ENCODE assay signal across 16 cellular contexts in genomic region chr2:11768940-11769339, GRCh38.
"Had no signal": no experiment of that assay in that cellular context is flagged by ENCODE, and none has a peak within 500 bp of the region (broad histone marks: within the 10 kb centered on the region; RNA-seq: fewer than 3 reads in every experiment).

No MANE protein-coding gene starts in this region.

- H3K4me3 ChIP-seq: coronary artery, prostate gland, right atrium auricular region, stomach, testis had no signal

- DNase-seq: activated CD4-positive, alpha-beta T cell treated with anti-CD3 and anti-CD28 coated beads for 4 hours; activated CD8-positive, alpha-beta memory T cell treated with anti-CD3 and anti-CD28 coated beads, Interleukin-2, amount 50 U/mL, for 4 hours; activated naive CD4-positive, alpha-beta T cell; activated naive CD8-positive, alpha-beta T cell treated with anti-CD3 and anti-CD28 coated beads, Interleukin-2, amount 10 ng/mL, durations not matched to agents 7 days and 5 days; aorta; erythroblast; stomach; testis had no signal

- H3K9me3 ChIP-seq: prostate gland, right atrium auricular region, stomach, testis had no signal

- H3K4me1 ChIP-seq: prostate gland, testis had no signal

- H3K4me1 Mint-ChIP-seq: WTC11 had no signal

- H3K27ac Mint-ChIP-seq: activated naive CD8-positive, alpha-beta T cell treated with anti-CD3 and anti-CD28 coated beads, Interleukin-2, amount 10 ng/mL, durations not matched to agents 7 days and 5 days; memory B cell; T-helper 2 cell treated with Interferon-gamma antibody and Interleukin-4, amounts not matched to agents 5 μg/mL and 100 μg/mL, for 36 hours; type B pancreatic cell; WTC11 had no signal

- H3K27me3 Mint-ChIP-seq: activated naive CD8-positive, alpha-beta T cell treated with anti-CD3 and anti-CD28 coated beads, Interleukin-2, amount 10 ng/mL, durations not matched to agents 7 days and 5 days; memory B cell; type B pancreatic cell had no signal

- H3K9me3 Mint-ChIP-seq: activated naive CD8-positive, alpha-beta T cell treated with anti-CD3 and anti-CD28 coated beads, Interleukin-2, amount 10 ng/mL, durations not matched to agents 7 days and 5 days; activated T-helper 1 cell treated with anti-CD3 and anti-CD28 coated beads, Interleukin-12 subunit alpha, Interleukin-12 subunit beta, Interleukin-2, Interleukin-4 antibody, amounts not matched to agents 30 ng/mL and 10 ng/mL and 1 ng/mL, durations not matched to agents 14 hours and 24 hours and 36 hours; memory B cell; T-helper 2 cell treated with Interferon-gamma antibody and Interleukin-4, amounts not matched to agents 5 μg/mL and 100 μg/mL, for 36 hours; type B pancreatic cell had no signal

- H3K4me3 Mint-ChIP-seq: activated naive CD8-positive, alpha-beta T cell treated with anti-CD3 and anti-CD28 coated beads, Interleukin-2, amount 10 ng/mL, durations not matched to agents 7 days and 5 days; activated T-helper 1 cell treated with anti-CD3 and anti-CD28 coated beads, Interleukin-12 subunit alpha, Interleukin-12 subunit beta, Interleukin-2, Interleukin-4 antibody, amounts not matched to agents 30 ng/mL and 10 ng/mL and 1 ng/mL, durations not matched to agents 14 hours and 24 hours and 36 hours; memory B cell; T-helper 2 cell treated with Interferon-gamma antibody and Interleukin-4, amounts not matched to agents 5 μg/mL and 100 μg/mL, for 36 hours; type B pancreatic cell; WTC11 had no signal

- ATAC-seq: WTC11 had no signal

- H3K36me3 ChIP-seq: prostate gland had no signal

- H3K27me3 ChIP-seq: right atrium auricular region, stomach, testis had no signal
